Comparison of ENCODE assay signal across 25 cellular contexts in the genomic region with DNA sequence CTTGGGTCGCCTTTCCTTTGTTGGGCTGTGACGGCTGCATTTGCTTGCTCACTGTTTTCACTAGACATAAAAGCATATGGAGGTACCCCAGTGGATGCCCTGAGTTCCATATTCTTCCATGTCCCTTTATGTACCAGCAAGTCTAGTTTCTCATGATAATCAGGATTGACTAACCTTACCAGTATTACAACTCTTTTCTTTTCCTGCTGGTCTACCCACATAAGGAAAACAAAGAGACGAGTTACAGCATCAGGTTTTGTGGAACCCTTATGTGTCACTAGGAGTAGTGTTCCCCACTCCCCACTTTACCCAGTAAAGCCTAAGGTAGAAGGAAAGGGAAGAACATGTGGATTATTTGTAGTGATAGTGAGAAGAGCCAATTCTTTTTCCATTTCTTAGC.
"Had no signal": no experiment of that assay in that cellular context is flagged by ENCODE, and none has a peak within 500 bp of the region (broad histone marks: within the 10 kb centered on the region; RNA-seq: fewer than 3 reads in every experiment).

No MANE protein-coding gene starts in this region.

- H3K27ac ChIP-seq: colonic mucosa, coronary artery, dorsolateral prefrontal cortex, epithelial cell of prostate, esophagus muscularis mucosa, esophagus squamous epithelium, foreskin keratinocyte, gastrocnemius medialis, gastroesophageal sphincter, heart left ventricle, heart right ventricle, hepatocyte had no signal

- H3K4me3 ChIP-seq: colonic mucosa, coronary artery, dorsolateral prefrontal cortex, esophagus muscularis mucosa, esophagus squamous epithelium, gastrocnemius medialis, gastroesophageal sphincter, heart left ventricle, heart right ventricle, hepatocyte had no signal

- H2AFZ ChIP-seq: hepatocyte had no signal

- H3K27me3 ChIP-seq: colonic mucosa, dorsolateral prefrontal cortex, esophagus squamous epithelium, foreskin keratinocyte, gastrocnemius medialis, gastroesophageal sphincter, heart left ventricle, heart right ventricle, hepatocyte had no signal

- H3K9me3 ChIP-seq: colonic mucosa, esophagus muscularis mucosa, esophagus squamous epithelium, gastrocnemius medialis, gastroesophageal sphincter, heart left ventricle, heart right ventricle had no signal

- H3K4me2 ChIP-seq: hepatocyte had no signal

- ATAC-seq: effector memory CD8-positive, alpha-beta T cell; foreskin keratinocyte; gastrocnemius medialis; gastroesophageal sphincter; heart left ventricle; heart right ventricle had no signal

- H3K36me3 ChIP-seq: colonic mucosa, esophagus muscularis mucosa, esophagus squamous epithelium, gastrocnemius medialis, gastroesophageal sphincter, heart left ventricle, heart right ventricle had no signal

- H3K4me1 ChIP-seq: colonic mucosa, gastroesophageal sphincter had no signal

- DNase-seq: colonic mucosa; cortex of kidney; dermis blood vessel endothelial cell; dorsolateral prefrontal cortex; effector CD4-positive, alpha-beta T cell; effector CD8-positive, alpha-beta T cell; effector memory CD4-positive, alpha-beta T cell; effector memory CD8-positive, alpha-beta T cell; endodermal cell; erythroblast; esophagus squamous epithelium; foreskin fibroblast; foreskin keratinocyte; foreskin melanocyte; gastrocnemius medialis; glutamatergic neuron; head of caudate nucleus; heart left ventricle; heart right ventricle; hippocampal formation had no signal
